ENCODE assay signal across 9 cellular contexts in the genomic region with DNA sequence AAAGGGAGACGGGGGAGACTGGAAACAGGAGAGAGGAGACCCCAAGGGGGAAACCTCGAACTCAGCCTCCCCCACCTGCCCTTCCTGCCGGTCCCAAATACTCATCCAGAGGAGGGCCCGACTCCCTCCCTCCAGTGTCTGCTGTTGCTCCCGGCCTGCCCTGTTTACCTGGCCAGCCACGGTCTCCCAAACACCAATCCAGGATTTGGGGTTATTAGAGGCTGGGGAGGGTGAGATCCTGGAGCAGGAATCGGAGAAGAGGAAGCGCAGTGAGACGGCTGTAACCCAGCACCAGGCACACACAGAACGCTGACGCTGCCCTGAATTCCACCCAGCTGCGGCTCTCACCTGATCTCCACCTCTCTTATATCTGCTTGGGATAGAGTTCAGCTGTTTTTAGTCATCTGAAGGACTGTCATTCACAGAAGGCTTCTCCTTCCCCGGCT.
A peak's percentile ranks its signal among the peaks of the same experiment; 100 is the strongest.
DNase-seq lines count a peak whose midpoint lies in the region; ATAC-seq and TF ChIP-seq lines count a peak whose summit lies in the region.
"Had no signal": no experiment of that assay in that cellular context is flagged by ENCODE, and none has a peak within 500 bp of the region (broad histone marks: within the 10 kb centered on the region; RNA-seq: fewer than 3 reads in every experiment).

No MANE protein-coding gene starts in this region.

- peak overlapping the region; percentile 60 for H3K4me2 ChIP-seq in Loucy (ENCODE audit: low read depth, low read length, poor library complexity, severe bottlenecking)

- peak overlapping the region; percentile 45 for H3K27ac ChIP-seq in CD8-positive, alpha-beta T cell (ENCODE audit: low read depth, low read length)
- H3K27ac ChIP-seq: epithelial cell of prostate had no signal

- POLR2A ChIA-PET in CD8-positive, alpha-beta T cell (lab: Charles Lee) = no interaction called here

- no peaks in the 10 kb centered on the region for H3K36me3 ChIP-seq in CD8-positive, alpha-beta T cell (ENCODE audit: insufficient read depth, low read length)
- H3K36me3 ChIP-seq in Loucy (ENCODE audit: insufficient read depth, low read length) = no peaks in the 10 kb centered on the region

- peak; percentile 36 for ATAC-seq in CD8-positive, alpha-beta T cell
- ATAC-seq in central memory CD8-positive, alpha-beta T cell (replicated peaks; ENCODE audit: extremely low read depth, poor library complexity, severe bottlenecking) = peak; percentile 34
- ATAC-seq in natural killer cell (peak in 2 of 3 donors; percentile 21 to 25), GM18867 (IDR thresholded peaks at IDR 0.05; ENCODE audit: unreplicated experiment) (no peak), HG02588 (IDR thresholded peaks at IDR 0.05; ENCODE audit: unreplicated experiment) (no peak)

- no peaks in the 10 kb centered on the region for H3K27me3 Mint-ChIP-seq in CD8-positive, alpha-beta T cell (ENCODE audit: low read depth)
- H3K27me3 Mint-ChIP-seq in central memory CD8-positive, alpha-beta T cell = peaks cover 9% of the 10 kb centered on the region
- no peaks in the 10 kb centered on the region for H3K27me3 Mint-ChIP-seq in natural killer cell (ENCODE audit: low read depth in 2 of 2)

- peak overlapping the region; percentile 78 for H3K4me3 Mint-ChIP-seq in CD8-positive, alpha-beta T cell
- peak overlapping the region; percentile 66 for H3K4me3 Mint-ChIP-seq in central memory CD8-positive, alpha-beta T cell
- H3K4me3 Mint-ChIP-seq in natural killer cell = peak overlapping the region; percentile 89

- H3K4me1 Mint-ChIP-seq in CD8-positive, alpha-beta T cell (ENCODE audit: low read depth) = peaks cover 17% of the 10 kb centered on the region
- peaks cover 32% of the 10 kb centered on the region for H3K4me1 Mint-ChIP-seq in central memory CD8-positive, alpha-beta T cell
- H3K4me1 Mint-ChIP-seq in natural killer cell = peaks cover 18 to 40% of the 10 kb centered on the region in 2 donors

- no peaks in the 10 kb centered on the region for H3K9me3 ChIP-seq in CD8-positive, alpha-beta T cell (ENCODE audit: low read length)
- H3K9me3 ChIP-seq in Loucy (ENCODE audit: insufficient read depth, low read depth, low read length) = no peaks in the 10 kb centered on the region

- H3F3A ChIP-seq in Loucy (ENCODE audit: low read depth) = no peaks in the 10 kb centered on the region

- peak overlapping the region; percentile 60 for H3K9ac ChIP-seq in Loucy (ENCODE audit: low read depth, low read length, poor library complexity, severe bottlenecking)

- H3K9me3 Mint-ChIP-seq in CD8-positive, alpha-beta T cell = no peaks in the 10 kb centered on the region
- H3K9me3 Mint-ChIP-seq in central memory CD8-positive, alpha-beta T cell = no peaks in the 10 kb centered on the region
- no peaks in the 10 kb centered on the region for H3K9me3 Mint-ChIP-seq in natural killer cell

- H3K36me3 Mint-ChIP-seq in CD8-positive, alpha-beta T cell = no peaks in the 10 kb centered on the region
- H3K36me3 Mint-ChIP-seq in central memory CD8-positive, alpha-beta T cell (ENCODE audit: insufficient read depth) = peaks cover 2% of the 10 kb centered on the region
- H3K36me3 Mint-ChIP-seq in natural killer cell = no peaks in the 10 kb centered on the region

- intact Hi-C loops in CD8-positive, alpha-beta T cell (cut with DNase I, micrococcal nuclease) = loop anchor here (1.0 kb wide), 4 partner anchors 97 to 279 kb away; no protein-coding TSS in a partner anchor
- intact Hi-C loops in natural killer cell (cut with micrococcal nuclease) = loop anchor here (1.0 kb wide), 4 partner anchors 97 to 279 kb away; no protein-coding TSS in a partner anchor

- no peaks in the 10 kb centered on the region for H3K79me2 ChIP-seq in Loucy (ENCODE audit: insufficient read depth, low read length)

- H4K20me1 ChIP-seq in Loucy (ENCODE audit: insufficient read depth, low read length, poor library complexity, severe bottlenecking) = no peaks in the 10 kb centered on the region

- H3K4me1 ChIP-seq in CD8-positive, alpha-beta T cell (ENCODE audit: insufficient read depth, low read length) = peaks cover 8% of the 10 kb centered on the region
- H3K4me1 ChIP-seq in Loucy (ENCODE audit: insufficient read depth, low read length, poor library complexity, severe bottlenecking) = no peaks in the 10 kb centered on the region

- no peak for TF ChIP-seq CTCF in CD8-positive, alpha-beta T cell (IDR thresholded peaks at IDR 0.05)
- TF ChIP-seq CTCF in Loucy (conservative IDR thresholded peaks at IDR 0.05; ENCODE audit: low read length) (no peak), natural killer cell (IDR thresholded peaks at IDR 0.05) (no peak)

- peak overlapping the region; percentile 78 for H2AFZ ChIP-seq in Loucy (ENCODE audit: low read length)

- H3K27ac Mint-ChIP-seq in CD8-positive, alpha-beta T cell = peak overlapping the region; percentile 75
- H3K27ac Mint-ChIP-seq in central memory CD8-positive, alpha-beta T cell (ENCODE audit: low read depth) = peak overlapping the region; percentile 54
- H3K27ac Mint-ChIP-seq in natural killer cell = peak overlapping the region; percentile 52 to 89

- no peak for DNase-seq in CD8-positive, alpha-beta T cell
- DNase-seq in central memory CD8-positive, alpha-beta T cell (ENCODE audit: low spot score in 2 of 2) = no peak
- DNase-seq in natural killer cell (no peak), NCI-H1417 treated with DMSO at 0.1 percent for 48 hours (lab: John Stamatoyannopoulos, UW) (no peak), medulla oblongata (ENCODE audit: extremely low spot score) (no peak)

- peak overlapping the region; percentile 65 for H3K4me3 ChIP-seq in CD8-positive, alpha-beta T cell (ENCODE audit: low read depth, low read length)
- H3K4me3 ChIP-seq in Loucy (ENCODE audit: low read length, poor library complexity, severe bottlenecking) = peak overlapping the region; percentile 78

- CTCF ChIA-PET in CD8-positive, alpha-beta T cell (lab: Charles Lee) = interaction anchor here (0.8 to 5.1 kb wide), 21 partner anchors 10 to 285 kb away, joined by 3 to 54 read pairs (median 5); no protein-coding TSS in a partner anchor

- H3K9me2 ChIP-seq in Loucy (replicated peaks; ENCODE audit: low read depth, low read length) = no peaks in the 10 kb centered on the region

- no peaks in the 10 kb centered on the region for H3K27me3 ChIP-seq in CD8-positive, alpha-beta T cell (ENCODE audit: insufficient read depth, low read length)
- no peaks in the 10 kb centered on the region for H3K27me3 ChIP-seq in Loucy (ENCODE audit: insufficient read depth, low read length, poor library complexity, severe bottlenecking)

Comparison
In these comparisons a context has a peak if more than half of its experiments do, and no peak if none do; other contexts are left out.
1. ATAC-seq: peak in CD8-positive, alpha-beta T cell (single experiment), central memory CD8-positive, alpha-beta T cell (single experiment) and natural killer cell (2 of 3); none in GM18867 (single experiment) and HG02588 (single experiment).
2. Peak in every context shown above with its lines, with median percentiles within 50 percentile points of each other: H3K27ac Mint-ChIP-seq and H3K4me3 Mint-ChIP-seq.